ENCODE assay signal across 8 cellular contexts in the genomic region with DNA sequence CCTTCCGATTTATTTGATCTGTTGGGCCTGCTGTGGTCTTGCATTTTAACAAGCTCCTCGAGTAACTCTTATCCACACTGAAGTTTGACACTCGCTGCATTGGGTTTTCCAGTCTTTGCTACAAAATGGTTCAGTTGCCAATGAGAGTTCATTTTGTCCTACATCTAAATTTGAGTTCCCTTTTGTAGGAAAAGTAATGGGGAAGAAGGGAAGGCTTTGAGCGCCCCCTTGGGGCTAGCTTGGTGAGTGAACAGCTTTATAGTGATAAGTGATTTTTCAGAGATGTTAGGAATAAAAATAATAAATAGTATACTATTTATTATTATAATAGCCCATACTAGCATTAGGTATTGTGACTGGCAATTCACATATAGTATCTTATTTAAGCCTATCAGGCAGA.
DNase-seq lines count a peak whose midpoint lies in the region; ATAC-seq lines count a peak whose summit lies in the region.

No MANE protein-coding gene starts in this region.

- DNase-seq in DMS114 treated with DMSO at 0.1 percent for 48 hours (lab: John Stamatoyannopoulos, UW; ENCODE audit: unreplicated experiment) (peak; percentile 20), M059J (ENCODE audit: low read depth) (peak; percentile 62), SW480 (ENCODE audit: low spot score) (peak; percentile 57), astrocyte of the hippocampus (ENCODE audit: low read depth, low spot score) (peak; percentile 76), hippocampal formation (lab: John Stamatoyannopoulos, UW) (peak; percentile 55 to 79)
- peak; percentile 33 to 57 for DNase-seq in stimulated activated CD4-positive, alpha-beta T cell treated with anti-CD3 and anti-CD28 coated beads, Interleukin-12 subunit alpha, Interleukin-12 subunit beta, amount 100 ng/mL, for 24 hours (ENCODE audit: low read depth in 2 of 2)

- ATAC-seq in GM18517 (IDR thresholded peaks at IDR 0.05; ENCODE audit: unreplicated experiment), result no peak
- no peak for ATAC-seq in GM21529 (IDR thresholded peaks at IDR 0.05; ENCODE audit: unreplicated experiment)

Comparison
In these comparisons a context has a peak if more than half of its experiments do, and no peak if none do; other contexts are left out.
1. DNase-seq: peak in every context shown above with its lines; median percentile 76 in astrocyte of the hippocampus; 67 in hippocampal formation; 62 in M059J; 57 in SW480; 45 in stimulated activated CD4-positive, alpha-beta T cell treated with anti-CD3 and anti-CD28 coated beads, Interleukin-12 subunit alpha, Interleukin-12 subunit beta, amount 100 ng/mL, for 24 hours; 20 in DMS114 treated with DMSO at 0.1 percent for 48 hours.